Comparison of ENCODE assay signal across 15 cellular contexts in the genomic region with DNA sequence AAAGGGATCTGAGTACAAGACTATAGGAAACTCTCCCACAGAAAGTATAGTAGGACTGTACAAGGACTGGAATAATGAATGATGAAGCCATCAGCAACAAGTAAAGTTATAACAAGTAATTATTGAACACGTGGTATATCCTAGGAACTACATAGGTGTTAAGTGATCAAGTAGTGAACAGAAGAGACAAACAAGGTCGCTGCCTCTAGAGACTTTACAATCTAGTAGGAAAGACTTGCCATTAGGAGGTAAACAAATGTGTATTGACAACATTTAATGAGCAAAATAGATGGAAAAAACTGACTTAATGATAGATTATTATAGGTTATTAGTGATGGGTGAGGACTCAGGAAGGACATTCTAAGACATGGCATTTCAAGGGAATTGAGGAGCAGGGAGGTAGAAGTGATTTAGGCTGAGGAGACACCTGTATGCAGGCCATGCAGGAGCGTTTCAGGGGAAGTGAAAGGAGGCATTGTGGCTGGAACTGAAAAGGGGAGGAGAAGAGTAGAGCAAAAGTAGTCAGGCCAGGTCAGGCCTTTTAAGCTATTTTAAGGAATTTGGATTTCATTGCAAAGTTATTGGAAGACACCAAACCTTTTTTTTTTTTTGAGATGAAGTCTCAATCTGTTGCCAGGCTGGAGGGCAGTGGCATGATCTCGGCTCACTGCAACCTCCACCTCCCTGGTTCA. TPM values are rescaled to one million over a fixed set of nuclear protein-coding genes. Genes with fewer than 3 reads are reported as not detected.
DNase-seq lines count a peak whose midpoint lies in the region; ATAC-seq and TF ChIP-seq lines count a peak whose summit lies in the region.
"Had no signal": no experiment of that assay in that cellular context is flagged by ENCODE, and none has a peak within 500 bp of the region (broad histone marks: within the 10 kb centered on the region; RNA-seq: fewer than 3 reads in every experiment).

No MANE protein-coding gene starts in this region.

- peak overlapping the region; percentile 26; the same call in 1 of the 2 replicates for H3K4me2 ChIP-seq in OCI-LY3 (ENCODE audit: low read length)

- H3K27ac ChIP-seq in OCI-LY3 (ENCODE audit: low read length), result no peak overlapping the region
- H3K27ac ChIP-seq: foreskin keratinocyte, skin epidermis had no signal

- H3K4me3 ChIP-seq in OCI-LY3 (ENCODE audit: low read length), result no peak overlapping the region
- H3K4me3 ChIP-seq: skin epidermis had no signal

- ATAC-seq in GM18873 (IDR thresholded peaks at IDR 0.05; ENCODE audit: low FRiP score, unreplicated experiment), result peak; percentile 87
- peak; percentile 90 for ATAC-seq in GM21528 (IDR thresholded peaks at IDR 0.05; ENCODE audit: low FRiP score, unreplicated experiment)
- ATAC-seq in HG03064 (IDR thresholded peaks at IDR 0.05; ENCODE audit: low read depth, unreplicated experiment), result peak; percentile 89
- ATAC-seq: foreskin keratinocyte; natural killer cell treated with Interleukin-12 subunit alpha and Interleukin-12 subunit beta and Interleukin-15 and Interleukin-18, amount 100 ng/mL, for 72 hours had no signal

- no peak overlapping the region for H2AFZ ChIP-seq in OCI-LY3 (ENCODE audit: low read depth, low read length)

- no peaks in the 10 kb centered on the region for H4K20me1 ChIP-seq in OCI-LY3 (ENCODE audit: insufficient read depth, low read length)

- no peak for TF ChIP-seq CTCF in OCI-LY3 (IDR thresholded peaks at IDR 0.05; ENCODE audit: low read depth, low read length)

- no peak overlapping the region for H3K9ac ChIP-seq in OCI-LY3 (ENCODE audit: low read length)

- H3K79me2 ChIP-seq in OCI-LY3 (ENCODE audit: low read length), result no peaks in the 10 kb centered on the region

- H3K36me3 ChIP-seq in OCI-LY3 (replicated peaks; ENCODE audit: low read depth, low read length), result no peaks in the 10 kb centered on the region

- intact Hi-C loops in cardiac septum (cut with DNase I), result loop anchor here (10.0 kb wide), 1 partner anchor 195 kb away; no protein-coding TSS in a partner anchor

- no peaks in the 10 kb centered on the region for H3K9me3 ChIP-seq in OCI-LY3 (ENCODE audit: insufficient read depth, low read length)

- peaks cover 32% of the 10 kb centered on the region for H3K4me1 ChIP-seq in OCI-LY3 (ENCODE audit: low read length)

- DNase-seq in cardiac septum (ENCODE audit: low spot score) (no peak), COR-L47 (lab: John Stamatoyannopoulos, UW) (no peak), DMS79 treated with DMSO at 0.1 percent for 48 hours (lab: John Stamatoyannopoulos, UW) (no peak), Kasumi-1 (lab: John Stamatoyannopoulos, UW) (no peak)
- DNase-seq: activated CD4-positive, alpha-beta T cell treated with anti-CD3 and anti-CD28 coated beads, Interleukin-2, amount 50 U/mL, for 4 hours; activated naive CD8-positive, alpha-beta T cell treated with anti-CD3 and anti-CD28 coated beads, Interleukin-2, amount 10 ng/mL, durations not matched to agents 7 days and 5 days; foreskin keratinocyte; NCI-H1436 treated with DMSO at 0.1 percent for 48 hours; NK-92 treated with Interleukin-12 subunit alpha and Interleukin-12 subunit beta, amount 100 ng/mL, for 24 hours had no signal

- H3K27me3 ChIP-seq in OCI-LY3 (ENCODE audit: low read depth, low read length), result no peaks in the 10 kb centered on the region
- H3K27me3 ChIP-seq: foreskin keratinocyte had no signal

RNA-seq across cellular contexts. Expression of a gene that starts 8.5 kb away (rescaled TPM):
- 5.1 TPM for total RNA-seq in cardiac septum
